Comparison of ENCODE assay signal across 8 cellular contexts in genomic region chr3:128617270-128617556, GRCh38. TPM values are rescaled to one million over a fixed set of nuclear protein-coding genes. Genes with fewer than 3 reads are reported as not detected.
DNase-seq lines count a peak whose midpoint lies in the region; FAIRE-seq and TF ChIP-seq lines count a peak whose summit lies in the region.

No MANE protein-coding gene starts in this region.

- DNase-seq in Caco-2 = no peak
- no peak for DNase-seq in NB4 (ENCODE audit: low read depth)
- DNase-seq in endothelial cell of umbilical vein (ENCODE audit: low read depth, low spot score) = no peak
- no peak for DNase-seq in OCI-M1 (lab: John Stamatoyannopoulos, UW)
- no peak for DNase-seq in DMS 273 (lab: John Stamatoyannopoulos, UW; ENCODE audit: unreplicated experiment)
- no peak for DNase-seq in NK-92 (lab: John Stamatoyannopoulos, UW; ENCODE audit: unreplicated experiment)
- no peak for DNase-seq in pons (ENCODE audit: low spot score)

- BruUV-seq in Caco-2 (replicated peaks; lab: Mats Ljungman, UMichigan) (no TSS peak), endothelial cell of umbilical vein (replicated peaks; lab: Mats Ljungman, UMichigan) (no TSS peak)

- H3K4me3 Mint-ChIP-seq in Caco-2 (ENCODE audit: unreplicated experiment) = peak overlapping the region; percentile 95

- TF ChIP-seq CTCF in Caco-2 (IDR thresholded peaks at IDR 0.05; ENCODE audit: insufficient read depth in 1 of 2, low read depth in 1 of 2, low read length in 1 of 2, severe bottlenecking in 1 of 2, unreplicated experiment in 1 of 2) (no peak), NB4 (IDR thresholded peaks at IDR 0.05; ENCODE audit: low read depth, low read length) (no peak), endothelial cell of umbilical vein (IDR thresholded peaks at IDR 0.05; ENCODE audit: extremely low read depth in 1 of 2, insufficient read depth in 1 of 2, low read depth in 1 of 2, low read length in 2 of 2) (no peak), parathyroid adenoma (IDR thresholded peaks at IDR 0.05) (no peak)

- H3K9ac ChIP-seq in endothelial cell of umbilical vein (replicated peaks; ENCODE audit: extremely low read depth, insufficient read depth, low read length) = peak overlapping the region; percentile 42
- H3K9ac ChIP-seq in parathyroid adenoma = no peak overlapping the region

- H3K9me3 Mint-ChIP-seq in Caco-2 (ENCODE audit: unreplicated experiment) = no peaks in the 10 kb centered on the region

- H3K27ac ChIP-seq in endothelial cell of umbilical vein (ENCODE audit: insufficient read depth, low read depth, low read length) (peak overlapping the region; percentile 53), parathyroid adenoma (peak overlapping the region; percentile 70)

- H2AFZ ChIP-seq in endothelial cell of umbilical vein (ENCODE audit: low read depth, low read length) (peak overlapping the region; percentile 18), parathyroid adenoma (peak overlapping the region; percentile 99)

- TF ChIP-seq POLR2A in NB4 (IDR thresholded peaks at IDR 0.05; ENCODE audit: extremely low read depth, insufficient read length) = no peak
- no peak for TF ChIP-seq POLR2A in endothelial cell of umbilical vein (IDR thresholded peaks at IDR 0.05; ENCODE audit: low read depth, low read length)

- H3K4me3 ChIP-seq in Caco-2 (ENCODE audit: low read depth, low read length) = peak overlapping the region; percentile 42
- peak overlapping the region; percentile 23 for H3K4me3 ChIP-seq in NB4 (ENCODE audit: low read depth, low read length)
- peak overlapping the region in 1 of 3 experiments; percentile 19 for H3K4me3 ChIP-seq in endothelial cell of umbilical vein (replicated peaks in 1 of 3; ENCODE audit: insufficient read depth in 1 of 3, low read depth in 1 of 3, low read length in 3 of 3)
- H3K4me3 ChIP-seq in parathyroid adenoma (ENCODE audit: low read depth, low read length) = peak overlapping the region; percentile 89

- no peak for FAIRE-seq in endothelial cell of umbilical vein (lab: Jason Lieb, UNC)

- dilution Hi-C loops in endothelial cell of umbilical vein (cut with MboI; ENCODE audit: extremely low pct_ligation_motif_present, low sequenced_read_pairs) = no loop called here

- H3K4me1 Mint-ChIP-seq in Caco-2 (ENCODE audit: low read depth, unreplicated experiment) = peaks cover 11% of the 10 kb centered on the region

- POLR2A ChIA-PET in Caco-2 (lab: Charles Lee) = interaction anchor here (0.6 to 1.4 kb wide), 2 partner anchors 33 to 97 kb away, joined by 3 read pairs; no protein-coding TSS in a partner anchor
- POLR2A ChIA-PET in endothelial cell of umbilical vein (lab: Charles Lee) = no interaction called here

- H3K4me2 ChIP-seq in endothelial cell of umbilical vein (ENCODE audit: insufficient read depth, low read length) = peak overlapping the region; percentile 51
- H3K4me2 ChIP-seq in parathyroid adenoma (ENCODE audit: low read length) = peak overlapping the region; percentile 66

- intact Hi-C loops in Caco-2 (cut with micrococcal nuclease; ENCODE audit: unreplicated experiment) (no loop called here), endothelial cell of umbilical vein (cut with micrococcal nuclease) (loop anchor here (1.0 to 5.0 kb wide), 3 partner anchors 63 to 630 kb away; partner anchors contain the start of gene COPG1)

- H3K36me3 Mint-ChIP-seq in Caco-2 (ENCODE audit: insufficient read depth, unreplicated experiment) = peaks cover 43% of the 10 kb centered on the region

- H3K79me2 ChIP-seq in endothelial cell of umbilical vein (ENCODE audit: control insufficient read depth, insufficient read depth, low read length) = peaks cover 22% of the 10 kb centered on the region
- H3K79me2 ChIP-seq in parathyroid adenoma = peaks cover 13% of the 10 kb centered on the region

- no peaks in the 10 kb centered on the region for H3K4me1 ChIP-seq in Caco-2
- peaks cover 35% of the 10 kb centered on the region for H3K4me1 ChIP-seq in endothelial cell of umbilical vein (ENCODE audit: control insufficient read depth, extremely low read depth, insufficient read depth, low read length)
- H3K4me1 ChIP-seq in parathyroid adenoma = peaks cover 4% of the 10 kb centered on the region

- peak overlapping the region; percentile 94 for H3K27ac Mint-ChIP-seq in Caco-2 (ENCODE audit: unreplicated experiment)

- CTCF ChIA-PET in Caco-2 (lab: Charles Lee) = interaction anchor here (0.7 to 1.4 kb wide), 15 partner anchors 8 to 410 kb away, joined by 3 to 8 read pairs (median 3); partner anchors contain the start of genes ACAD9 and RPN1
- CTCF ChIA-PET in endothelial cell of umbilical vein (lab: Charles Lee) = interaction anchor here (0.9 to 3.1 kb wide), 30 partner anchors 8 to 333 kb away, joined by 3 to 29 read pairs (median 4); partner anchors contain the start of genes ACAD9, RAB7A and RPN1

- H3K27me3 ChIP-seq in Caco-2 (replicated peaks; ENCODE audit: control insufficient read depth, insufficient read depth, low read length) (no peaks in the 10 kb centered on the region), endothelial cell of umbilical vein (ENCODE audit: control insufficient read depth in 2 of 2, insufficient read depth in 2 of 2, low read length in 2 of 2) (no peaks in the 10 kb centered on the region), parathyroid adenoma (ENCODE audit: control insufficient read depth, insufficient read depth, low read length) (no peaks in the 10 kb centered on the region)

- H3K36me3 ChIP-seq in Caco-2 (ENCODE audit: control insufficient read depth, insufficient read depth, low read length) (no peaks in the 10 kb centered on the region; the same call in none of the 2 replicates), endothelial cell of umbilical vein (ENCODE audit: control insufficient read depth in 2 of 2, extremely low read depth in 1 of 2, insufficient read depth in 2 of 2, low read length in 2 of 2) (peaks cover 18 to 32% of the 10 kb centered on the region in 2 experiments), parathyroid adenoma (ENCODE audit: control insufficient read depth, insufficient read depth, low read length) (no peaks in the 10 kb centered on the region)

- H3K9me1 ChIP-seq in endothelial cell of umbilical vein (replicated peaks; ENCODE audit: control insufficient read depth, extremely low read depth, insufficient read depth, low read length) = no peaks in the 10 kb centered on the region

- H3K9me3 ChIP-seq in Caco-2 (no peaks in the 10 kb centered on the region), endothelial cell of umbilical vein (replicated peaks; ENCODE audit: control insufficient read depth, insufficient read depth, low read length) (no peaks in the 10 kb centered on the region), parathyroid adenoma (ENCODE audit: control insufficient read depth, low read length) (no peaks in the 10 kb centered on the region)

- no peaks in the 10 kb centered on the region for H3K27me3 Mint-ChIP-seq in Caco-2 (ENCODE audit: insufficient read depth, unreplicated experiment)

- H4K20me1 ChIP-seq in endothelial cell of umbilical vein (replicated peaks; ENCODE audit: control insufficient read depth, extremely low read depth, insufficient read depth, low read length) = no peaks in the 10 kb centered on the region

TF ChIP-seq in endothelial cell of umbilical vein, 7 proteins besides CTCF, POLR2A, EP300 and RAD21:
- TF ChIP-seq GATA2 (IDR thresholded peaks at IDR 0.05; ENCODE audit: insufficient read depth, insufficient read length, low read depth, low read length) = no peak
- no peak for TF ChIP-seq POLR2AphosphoS5 (IDR thresholded peaks at IDR 0.05; ENCODE audit: insufficient read depth, low read depth, low read length)
- TF ChIP-seq EZH2 (IDR thresholded peaks at IDR 0.05; ENCODE audit: borderline replicate concordance, low read depth, low read length, severe bottlenecking) = no peak
- TF ChIP-seq, protein P1, sequence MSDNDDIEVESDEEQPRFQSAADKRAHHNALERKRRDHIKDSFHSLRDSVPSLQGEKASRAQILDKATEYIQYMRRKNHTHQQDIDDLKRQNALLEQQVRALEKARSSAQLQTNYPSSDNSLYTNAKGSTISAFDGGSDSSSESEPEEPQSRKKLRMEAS (IDR thresholded peaks at IDR 0.05; ENCODE audit: insufficient read depth, insufficient read length) = no peak
- TF ChIP-seq JUN (IDR thresholded peaks at IDR 0.05; ENCODE audit: borderline replicate concordance, insufficient read depth, insufficient read length, low read depth) = no peak
- no peak for TF ChIP-seq MYC (IDR thresholded peaks at IDR 0.05; ENCODE audit: low read depth, low read length)

RNA-seq across cellular contexts. Expression of gene RPN1, which starts 33.4 kb away (rescaled TPM):
- total RNA-seq in Caco-2 (2022) = 282 and 291 TPM in 2 replicates
- 244 and 250 TPM in 2 replicates for total RNA-seq in endothelial cell of umbilical vein
- 251 and 266 TPM in 2 replicates for polyA plus RNA-seq in endothelial cell of umbilical vein
- polyA plus RNA-seq in endothelial cell of umbilical vein (2011; cell fraction: cytosol; rRNA removed) = 266 and 288 TPM in 2 replicates
- polyA plus RNA-seq in endothelial cell of umbilical vein (2011; cell fraction: nucleus; rRNA removed) = 163 and 181 TPM in 2 replicates
- 198 and 216 TPM in 2 replicates for polyA plus RNA-seq in endothelial cell of umbilical vein (2012)
- polyA minus RNA-seq in endothelial cell of umbilical vein = 510 and 528 TPM in 2 replicates
- polyA minus RNA-seq in endothelial cell of umbilical vein (2011; cell fraction: cytosol; rRNA and poly(A)+ RNA removed) = 275 TPM
- 128 and 181 TPM in 2 replicates for polyA minus RNA-seq in endothelial cell of umbilical vein (2011; cell fraction: nucleus; rRNA and poly(A)+ RNA removed)
